Comparison of ENCODE assay signal across 3 cellular contexts in the genomic region with DNA sequence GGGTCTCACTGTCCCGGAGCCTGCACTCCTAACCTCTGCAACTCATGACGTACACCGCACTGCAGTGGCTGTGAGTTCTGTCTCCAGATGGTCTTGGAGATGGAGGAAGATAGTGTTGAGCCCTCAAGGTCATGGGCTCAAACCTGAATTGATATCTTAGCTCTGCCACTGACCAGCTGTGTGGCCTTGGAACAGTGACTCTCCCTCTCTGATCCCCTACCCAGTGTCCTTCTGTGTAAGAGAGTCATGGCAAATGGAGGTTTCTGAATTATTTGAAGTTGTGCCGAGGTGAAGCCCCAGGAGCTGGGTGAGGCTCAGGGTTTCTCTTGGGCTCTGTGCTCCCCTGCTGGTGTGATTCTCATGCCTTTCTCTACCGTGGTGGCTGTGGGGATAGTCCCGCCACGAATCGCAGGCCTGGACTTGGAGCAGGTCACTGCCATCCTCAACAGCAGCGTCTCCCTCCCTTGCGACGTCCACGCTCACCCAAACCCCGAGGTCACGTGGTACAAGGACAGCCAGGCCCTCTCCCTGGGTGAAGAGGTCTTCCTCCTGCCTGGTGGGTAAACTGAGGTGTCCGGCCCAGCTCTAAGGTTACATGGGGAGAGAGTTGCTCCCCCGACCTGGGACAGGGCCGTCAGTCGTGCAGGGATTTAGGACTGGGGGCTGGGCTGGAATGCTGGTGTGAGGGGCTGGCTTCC.
TF ChIP-seq lines count a peak whose summit lies in the region.

No MANE protein-coding gene starts in this region.

TF ChIP-seq in GM23338, 12 proteins besides CTCF, POLR2A, EP300 and RAD21 (continues in another document):
- TF ChIP-seq POLR2AphosphoS5 (IDR thresholded peaks at IDR 0.05; ENCODE audit: low read depth) (no peak), CREB1 (CRISPR knock-in tag; IDR thresholded peaks at IDR 0.05; ENCODE audit: low read depth) (no peak), EZH2 (IDR thresholded peaks at IDR 0.05; ENCODE audit: low read depth, unreplicated experiment) (no peak)
- TF ChIP-seq, protein P1, sequence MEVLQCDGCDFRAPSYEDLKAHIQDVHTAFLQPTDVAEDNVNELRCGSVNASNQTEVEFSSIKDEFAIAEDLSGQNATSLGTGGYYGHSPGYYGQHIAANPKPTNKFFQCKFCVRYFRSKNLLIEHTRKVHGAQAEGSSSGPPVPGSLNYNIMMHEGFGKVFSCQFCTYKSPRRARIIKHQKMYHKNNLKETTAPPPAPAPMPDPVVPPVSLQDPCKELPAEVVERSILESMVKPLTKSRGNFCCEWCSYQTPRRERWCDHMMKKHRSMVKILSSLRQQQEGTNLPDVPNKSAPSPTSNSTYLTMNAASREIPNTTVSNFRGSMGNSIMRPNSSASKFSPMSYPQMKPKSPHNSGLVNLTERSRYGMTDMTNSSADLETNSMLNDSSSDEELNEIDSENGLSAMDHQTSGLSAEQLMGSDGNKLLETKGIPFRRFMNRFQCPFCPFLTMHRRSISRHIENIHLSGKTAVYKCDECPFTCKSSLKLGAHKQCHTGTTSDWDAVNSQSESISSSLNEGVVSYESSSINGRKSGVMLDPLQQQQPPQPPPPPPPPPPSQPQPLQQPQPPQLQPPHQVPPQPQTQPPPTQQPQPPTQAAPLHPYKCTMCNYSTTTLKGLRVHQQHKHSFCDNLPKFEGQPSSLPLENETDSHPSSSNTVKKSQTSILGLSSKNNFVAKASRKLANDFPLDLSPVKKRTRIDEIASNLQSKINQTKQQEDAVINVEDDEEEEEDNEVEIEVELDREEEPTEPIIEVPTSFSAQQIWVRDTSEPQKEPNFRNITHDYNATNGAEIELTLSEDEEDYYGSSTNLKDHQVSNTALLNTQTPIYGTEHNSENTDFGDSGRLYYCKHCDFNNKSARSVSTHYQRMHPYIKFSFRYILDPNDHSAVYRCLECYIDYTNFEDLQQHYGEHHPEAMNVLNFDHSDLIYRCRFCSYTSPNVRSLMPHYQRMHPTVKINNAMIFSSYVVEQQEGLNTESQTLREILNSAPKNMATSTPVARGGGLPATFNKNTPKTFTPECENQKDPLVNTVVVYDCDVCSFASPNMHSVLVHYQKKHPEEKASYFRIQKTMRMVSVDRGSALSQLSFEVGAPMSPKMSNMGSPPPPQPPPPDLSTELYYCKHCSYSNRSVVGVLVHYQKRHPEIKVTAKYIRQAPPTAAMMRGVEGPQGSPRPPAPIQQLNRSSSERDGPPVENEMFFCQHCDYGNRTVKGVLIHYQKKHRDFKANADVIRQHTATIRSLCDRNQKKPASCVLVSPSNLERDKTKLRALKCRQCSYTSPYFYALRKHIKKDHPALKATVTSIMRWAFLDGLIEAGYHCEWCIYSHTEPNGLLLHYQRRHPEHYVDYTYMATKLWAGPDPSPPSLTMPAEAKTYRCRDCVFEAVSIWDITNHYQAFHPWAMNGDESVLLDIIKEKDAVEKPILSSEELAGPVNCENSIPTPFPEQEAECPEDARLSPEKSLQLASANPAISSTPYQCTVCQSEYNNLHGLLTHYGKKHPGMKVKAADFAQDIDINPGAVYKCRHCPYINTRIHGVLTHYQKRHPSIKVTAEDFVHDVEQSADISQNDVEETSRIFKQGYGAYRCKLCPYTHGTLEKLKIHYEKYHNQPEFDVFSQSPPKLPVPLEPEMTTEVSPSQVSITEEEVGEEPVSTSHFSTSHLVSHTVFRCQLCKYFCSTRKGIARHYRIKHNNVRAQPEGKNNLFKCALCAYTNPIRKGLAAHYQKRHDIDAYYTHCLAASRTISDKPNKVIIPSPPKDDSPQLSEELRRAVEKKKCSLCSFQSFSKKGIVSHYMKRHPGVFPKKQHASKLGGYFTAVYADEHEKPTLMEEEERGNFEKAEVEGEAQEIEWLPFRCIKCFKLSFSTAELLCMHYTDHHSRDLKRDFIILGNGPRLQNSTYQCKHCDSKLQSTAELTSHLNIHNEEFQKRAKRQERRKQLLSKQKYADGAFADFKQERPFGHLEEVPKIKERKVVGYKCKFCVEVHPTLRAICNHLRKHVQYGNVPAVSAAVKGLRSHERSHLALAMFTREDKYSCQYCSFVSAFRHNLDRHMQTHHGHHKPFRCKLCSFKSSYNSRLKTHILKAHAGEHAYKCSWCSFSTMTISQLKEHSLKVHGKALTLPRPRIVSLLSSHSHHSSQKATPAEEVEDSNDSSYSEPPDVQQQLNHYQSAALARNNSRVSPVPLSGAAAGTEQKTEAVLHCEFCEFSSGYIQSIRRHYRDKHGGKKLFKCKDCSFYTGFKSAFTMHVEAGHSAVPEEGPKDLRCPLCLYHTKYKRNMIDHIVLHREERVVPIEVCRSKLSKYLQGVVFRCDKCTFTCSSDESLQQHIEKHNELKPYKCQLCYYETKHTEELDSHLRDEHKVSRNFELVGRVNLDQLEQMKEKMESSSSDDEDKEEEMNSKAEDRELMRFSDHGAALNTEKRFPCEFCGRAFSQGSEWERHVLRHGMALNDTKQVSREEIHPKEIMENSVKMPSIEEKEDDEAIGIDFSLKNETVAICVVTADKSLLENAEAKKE (CRISPR knock-in tag; IDR thresholded peaks at IDR 0.05) = no peak

TF ChIP-seq in IMR-90, 13 proteins besides CTCF, POLR2A, EP300 and RAD21:
- TF ChIP-seq, protein P2, sequence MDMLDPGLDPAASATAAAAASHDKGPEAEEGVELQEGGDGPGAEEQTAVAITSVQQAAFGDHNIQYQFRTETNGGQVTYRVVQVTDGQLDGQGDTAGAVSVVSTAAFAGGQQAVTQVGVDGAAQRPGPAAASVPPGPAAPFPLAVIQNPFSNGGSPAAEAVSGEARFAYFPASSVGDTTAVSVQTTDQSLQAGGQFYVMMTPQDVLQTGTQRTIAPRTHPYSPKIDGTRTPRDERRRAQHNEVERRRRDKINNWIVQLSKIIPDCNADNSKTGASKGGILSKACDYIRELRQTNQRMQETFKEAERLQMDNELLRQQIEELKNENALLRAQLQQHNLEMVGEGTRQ (IDR thresholded peaks at IDR 0.05; ENCODE audit: low read depth, low read length) = 0 out of 2 replicates have a peak, but pooled peaks have one; percentile 9
- TF ChIP-seq CHD1 (IDR thresholded peaks at IDR 0.05; ENCODE audit: low read depth, low read length) = no peak

TF ChIP-seq in H1, 55 proteins besides CTCF, POLR2A, EP300 and RAD21:
- TF ChIP-seq RXRA (IDR thresholded peaks at IDR 0.05; ENCODE audit: insufficient read depth, low read depth, low read length) = no peak
- no peak for TF ChIP-seq CHD1 (IDR thresholded peaks at IDR 0.05; ENCODE audit: low read depth, low read length)
- no peak for TF ChIP-seq ZNF274 (IDR thresholded peaks at IDR 0.05; ENCODE audit: borderline replicate concordance, extremely low read depth, low read length)
- no peak for TF ChIP-seq TAF7 (optimal IDR thresholded peaks at IDR 0.05; ENCODE audit: borderline replicate concordance, low read depth, low read length)
- TF ChIP-seq, protein P3, sequence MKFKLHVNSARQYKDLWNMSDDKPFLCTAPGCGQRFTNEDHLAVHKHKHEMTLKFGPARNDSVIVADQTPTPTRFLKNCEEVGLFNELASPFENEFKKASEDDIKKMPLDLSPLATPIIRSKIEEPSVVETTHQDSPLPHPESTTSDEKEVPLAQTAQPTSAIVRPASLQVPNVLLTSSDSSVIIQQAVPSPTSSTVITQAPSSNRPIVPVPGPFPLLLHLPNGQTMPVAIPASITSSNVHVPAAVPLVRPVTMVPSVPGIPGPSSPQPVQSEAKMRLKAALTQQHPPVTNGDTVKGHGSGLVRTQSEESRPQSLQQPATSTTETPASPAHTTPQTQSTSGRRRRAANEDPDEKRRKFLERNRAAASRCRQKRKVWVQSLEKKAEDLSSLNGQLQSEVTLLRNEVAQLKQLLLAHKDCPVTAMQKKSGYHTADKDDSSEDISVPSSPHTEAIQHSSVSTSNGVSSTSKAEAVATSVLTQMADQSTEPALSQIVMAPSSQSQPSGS (IDR thresholded peaks at IDR 0.05; ENCODE audit: low read length) = no peak
- no peak for TF ChIP-seq FOSL1 (IDR thresholded peaks at IDR 0.05; ENCODE audit: insufficient read depth, low read depth, low read length)
- TF ChIP-seq, protein P4, sequence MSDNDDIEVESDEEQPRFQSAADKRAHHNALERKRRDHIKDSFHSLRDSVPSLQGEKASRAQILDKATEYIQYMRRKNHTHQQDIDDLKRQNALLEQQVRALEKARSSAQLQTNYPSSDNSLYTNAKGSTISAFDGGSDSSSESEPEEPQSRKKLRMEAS (IDR thresholded peaks at IDR 0.05) = no peak
